Comparison of ENCODE assay signal across 13 cellular contexts in genomic region chr6:37276916-37277509, GRCh38. TPM values are rescaled to one million over a fixed set of nuclear protein-coding genes. Genes with fewer than 3 reads are reported as not detected.
A peak's percentile ranks its signal among the peaks of the same experiment; 100 is the strongest.
DNase-seq lines count a peak whose midpoint lies in the region; ATAC-seq and TF ChIP-seq lines count a peak whose summit lies in the region.
"Had no signal": no experiment of that assay in that cellular context is flagged by ENCODE, and none has a peak within 500 bp of the region (broad histone marks: within the 10 kb centered on the region; RNA-seq: fewer than 3 reads in every experiment).

No MANE protein-coding gene starts in this region.

- H3K4me1 Mint-ChIP-seq in Calu3 (ENCODE audit: low read depth, unreplicated experiment) (peaks cover 26% of the 10 kb centered on the region), memory B cell (peaks cover 21% of the 10 kb centered on the region)

- H3K9me3 Mint-ChIP-seq in Calu3 (ENCODE audit: low read depth, unreplicated experiment): no peaks in the 10 kb centered on the region
- H3K9me3 Mint-ChIP-seq in memory B cell: no peaks in the 10 kb centered on the region
- H3K9me3 Mint-ChIP-seq: activated T-cell treated with anti-CD3 and anti-CD28 coated beads, Interleukin-2, amount 50 U/mL, for 4 hours; CD4-positive, alpha-beta T cell had no signal

- H3K27ac Mint-ChIP-seq in Calu3 (ENCODE audit: unreplicated experiment): peak overlapping the region; percentile 36
- H3K27ac Mint-ChIP-seq in memory B cell: peak overlapping the region; percentile 77
- H3K27ac Mint-ChIP-seq: CD4-positive, alpha-beta T cell had no signal

- ATAC-seq in GM18909 (IDR thresholded peaks at IDR 0.05; ENCODE audit: poor library complexity, unreplicated experiment) (peak; percentile 56), HG03460 (IDR thresholded peaks at IDR 0.05; ENCODE audit: unreplicated experiment) (peak; percentile 83), memory B cell (ENCODE audit: low read depth) (no peak)

- CTCF ChIA-PET in Calu3 (lab: Charles Lee): interaction anchor here (0.6 to 0.7 kb wide), 2 partner anchors 19 to 298 kb away, joined by 3 to 5 read pairs; partner anchors contain the start of genes TBC1D22B and TMEM217

- no peaks in the 10 kb centered on the region for H3K27me3 Mint-ChIP-seq in Calu3 (ENCODE audit: unreplicated experiment)
- no peaks in the 10 kb centered on the region for H3K27me3 Mint-ChIP-seq in memory B cell
- H3K27me3 Mint-ChIP-seq: CD4-positive, alpha-beta T cell had no signal

- BruUV-seq in Calu3 (replicated peaks; lab: Mats Ljungman, UMichigan): no TSS peak

- no peak for TF ChIP-seq CTCF in Calu3 (IDR thresholded peaks at IDR 0.05; ENCODE audit: unreplicated experiment)

- peak overlapping the region; percentile 42 for H3K4me3 Mint-ChIP-seq in Calu3 (ENCODE audit: low read depth, unreplicated experiment)
- no peak overlapping the region for H3K4me3 Mint-ChIP-seq in memory B cell
- H3K4me3 Mint-ChIP-seq: activated T-cell treated with anti-CD3 and anti-CD28 coated beads, Interleukin-2, amount 50 U/mL, for 4 hours; CD4-positive, alpha-beta T cell had no signal

- H3K36me3 Mint-ChIP-seq in Calu3 (ENCODE audit: insufficient read depth, unreplicated experiment) (peaks cover 19% of the 10 kb centered on the region), memory B cell (peaks cover 20% of the 10 kb centered on the region)

- intact Hi-C loops in Calu3 (cut with micrococcal nuclease; ENCODE audit: unreplicated experiment): no loop called here

- peak; percentile 70 for DNase-seq in Calu3
- no peak for DNase-seq in memory B cell (ENCODE audit: low spot score in 2 of 2)
- DNase-seq in NCI-H1105 (lab: John Stamatoyannopoulos, UW): no peak
- no peak for DNase-seq in NCI-H128 (lab: John Stamatoyannopoulos, UW; ENCODE audit: unreplicated experiment)
- DNase-seq in NCI-H446 (lab: John Stamatoyannopoulos, UW): no peak
- DNase-seq in NCI-H226: no peak
- DNase-seq: activated T-cell treated with anti-CD3 and anti-CD28 coated beads, Interleukin-2, amount 50 U/mL, for 4 hours; CD4-positive, alpha-beta T cell; effector CD8-positive, alpha-beta T cell; EL; WERI-Rb-1 had no signal

RNA-seq across cellular contexts. Expression of gene TMEM217, which starts 19.1 kb away (rescaled TPM):
- total RNA-seq in Calu3 (2022): 0.99 and 1.5 TPM in 2 replicates

RNA-seq across cellular contexts. Expression of gene TBC1D22B, which starts 19.4 kb away (rescaled TPM):
- total RNA-seq in Calu3 (2022): 14.6 and 14.8 TPM in 2 replicates
